ENCODE assay signal across 24 cellular contexts in the genomic region with DNA sequence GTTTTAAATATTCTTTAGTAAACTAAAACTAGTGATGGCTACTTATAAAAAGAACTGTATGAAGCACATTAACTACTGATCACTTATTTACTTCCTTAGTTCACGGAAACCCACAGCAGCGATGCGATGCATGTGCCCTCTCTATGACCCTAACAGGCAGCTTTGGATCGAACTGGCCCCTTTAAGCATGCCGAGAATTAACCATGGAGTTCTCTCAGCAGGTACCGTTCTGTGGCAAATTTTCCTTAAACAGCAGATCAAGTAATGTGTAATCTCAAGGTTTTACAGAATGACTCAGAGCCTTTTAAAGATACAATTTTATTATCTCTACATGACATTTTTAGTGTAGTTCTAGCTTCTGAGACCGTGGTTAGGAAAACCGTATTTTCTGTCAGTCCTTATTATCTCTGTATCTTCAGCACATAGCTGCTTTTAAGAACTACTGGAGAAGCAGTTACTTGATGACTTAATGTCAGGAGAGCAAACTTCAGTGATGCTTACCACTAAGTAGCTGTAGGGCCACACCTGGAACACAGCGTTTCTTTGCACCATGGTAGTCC.
"Had no signal": no experiment of that assay in that cellular context is flagged by ENCODE, and none has a peak within 500 bp of the region (broad histone marks: within the 10 kb centered on the region; RNA-seq: fewer than 3 reads in every experiment).

No MANE protein-coding gene starts in this region.

- DNase-seq: dermis blood vessel endothelial cell; effector memory CD4-positive, alpha-beta T cell; foreskin melanocyte; hypothalamus; immature natural killer cell; left ventricle myocardium superior; lower lobe of right lung; natural killer cell; right lobe of liver; small intestine; stimulated activated CD4-positive, alpha-beta T cell treated with anti-CD3 and anti-CD28 coated beads, Interleukin-1b, Interleukin-23, amount 100 ng/mL, for 48 hours; stimulated activated CD4-positive, alpha-beta T cell treated with anti-CD3 and anti-CD28 coated beads, Interleukin-4, amount 100 ng/mL, for 1 hour; stimulated activated CD8-positive, alpha-beta memory T cell treated with anti-CD3 and anti-CD28 coated beads, Interleukin-4, amount 100 ng/mL, for 48 hours; stimulated activated naive CD4-positive, alpha-beta T cell; stimulated activated naive CD8-positive, alpha-beta T cell treated with anti-CD3 and anti-CD28 coated beads, Interleukin-15, amount 100 ng/mL, for 72 hours; thyroid gland; trophoblast cell had no signal

- H3K27ac Mint-ChIP-seq: immature natural killer cell; natural killer cell; progenitor cell of endocrine pancreas; stimulated activated naive CD8-positive, alpha-beta T cell treated with anti-CD3 and anti-CD28 coated beads, Interleukin-15, amount 100 ng/mL, for 72 hours had no signal

- H3K9me3 Mint-ChIP-seq: immature natural killer cell; stimulated activated naive CD8-positive, alpha-beta T cell treated with anti-CD3 and anti-CD28 coated beads, Interleukin-15, amount 100 ng/mL, for 72 hours had no signal

- FAIRE-seq: endothelial cell of umbilical vein, keratinocyte, small intestine had no signal

- H3K4me1 Mint-ChIP-seq: immature natural killer cell had no signal

- ATAC-seq: left ventricle myocardium superior; lower lobe of right lung; natural killer cell; right lobe of liver; stimulated activated naive CD8-positive, alpha-beta T cell treated with anti-CD3 and anti-CD28 coated beads, Interleukin-15, amount 100 ng/mL, for 72 hours had no signal

- H3K27me3 ChIP-seq: esophagus muscularis mucosa, right lobe of liver, thyroid gland, vagina had no signal

- H3K36me3 Mint-ChIP-seq: natural killer cell had no signal

- H3K4me1 ChIP-seq: esophagus muscularis mucosa, lower lobe of right lung, parathyroid adenoma, right lobe of liver, thyroid gland, vagina had no signal

- H3K4me3 ChIP-seq: coronary artery, esophagus muscularis mucosa, lower lobe of right lung, right lobe of liver, thyroid gland, vagina had no signal

- H3K27ac ChIP-seq: coronary artery, esophagus muscularis mucosa, lower lobe of right lung, parathyroid adenoma, right lobe of liver, thyroid gland, vagina had no signal

- H3K9me3 ChIP-seq: esophagus muscularis mucosa, lower lobe of right lung, right lobe of liver, thyroid gland, vagina had no signal

- H3K27me3 Mint-ChIP-seq: progenitor cell of endocrine pancreas; stimulated activated naive CD8-positive, alpha-beta T cell treated with anti-CD3 and anti-CD28 coated beads, Interleukin-15, amount 100 ng/mL, for 72 hours had no signal

- H3K4me3 Mint-ChIP-seq: immature natural killer cell; natural killer cell; stimulated activated naive CD8-positive, alpha-beta T cell treated with anti-CD3 and anti-CD28 coated beads, Interleukin-15, amount 100 ng/mL, for 72 hours had no signal
